In the genomic region with DNA sequence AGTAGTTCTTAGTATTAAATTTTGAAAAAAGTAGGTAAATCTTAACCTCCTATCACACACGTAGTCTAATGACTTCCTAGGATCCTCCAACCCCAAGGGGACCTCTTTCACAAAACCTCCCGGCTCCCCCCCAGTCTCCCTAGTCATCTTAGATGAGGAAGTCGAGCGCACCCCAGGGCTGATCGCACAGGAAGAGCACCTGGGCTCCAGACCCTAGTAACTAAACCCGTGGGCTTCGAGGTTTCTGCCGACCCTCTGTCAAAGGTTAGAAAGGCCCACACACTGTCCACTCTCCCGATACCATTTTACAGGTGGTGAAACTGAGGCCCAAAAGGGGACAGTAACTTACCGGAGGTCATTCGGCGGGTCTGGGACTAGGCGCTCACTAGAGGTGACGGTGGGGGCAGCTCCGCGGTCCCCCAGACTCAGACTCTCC, we compare ENCODE assay signal across 8 cellular contexts. TPM values are rescaled to one million over a fixed set of nuclear protein-coding genes. Genes with fewer than 3 reads are reported as not detected.
DNase-seq lines count a peak whose midpoint lies in the region; ATAC-seq, FAIRE-seq and TF ChIP-seq lines count a peak whose summit lies in the region.

No MANE protein-coding gene starts in this region.

- SMC1A ChIA-PET in GM12878 (lab: Charles Lee; ENCODE audit: uncharacterized antibody, unreplicated experiment): interaction anchor here (0.9 to 14.5 kb wide), 10 partner anchors 9 to 56 kb away, joined by 3 to 275 read pairs (median 6); partner anchors contain the start of gene EFCAB12

- no peak for TF ChIP-seq EP300 in GM12878 (IDR thresholded peaks at IDR 0.05; ENCODE audit: borderline replicate concordance in 1 of 2, control insufficient read depth in 1 of 2, low read depth in 2 of 2, low read length in 2 of 2)

- FAIRE-seq in GM12878 (lab: Jason Lieb, UNC): no peak

- H4K20me1 ChIP-seq in GM12878 (ENCODE audit: control insufficient read depth, insufficient read depth): no peaks in the 10 kb centered on the region

- TF ChIP-seq POLR2A in GM12878 (IDR thresholded peaks at IDR 0.05; ENCODE audit: low read depth, low read length): no peak

- peak; percentile 15 for DNase-seq in NCI-H1092 (lab: John Stamatoyannopoulos, UW)
- no peak for DNase-seq in NCI-H1092 treated with DMSO at 0.1 percent for 48 hours (lab: John Stamatoyannopoulos, UW)
- DNase-seq in SJCRH30: peak; percentile 42 to 55
- no peak for DNase-seq in GM12878 (ENCODE audit: low read depth, low spot score)
- peak; percentile 10 to 14 for DNase-seq in stimulated activated CD4-positive, alpha-beta T cell treated with anti-CD3 and anti-CD28 coated beads, Interleukin-15, amount 100 ng/mL, for 1 hour (ENCODE audit: low read depth in 1 of 2, low spot score in 1 of 2)

- POLR2A ChIA-PET in GM12878 (lab: Charles Lee): interaction anchor here (0.7 to 6.0 kb wide), 13 partner anchors 9 to 190 kb away, joined by 3 to 40 read pairs (median 5); partner anchors contain the start of genes COPG1 and EFCAB12

- peaks cover 57% of the 10 kb centered on the region for H3K79me2 ChIP-seq in GM12878 (ENCODE audit: control insufficient read depth, insufficient read depth, low read length)

- in situ Hi-C loops in GM12878 (cut with MboI): no loop called here

- BruUV-seq in GM12878 (replicated peaks; lab: Mats Ljungman, UMichigan): TSS peak; percentile 57

- peak overlapping the region; percentile 28 for H3K27ac ChIP-seq in SJCRH30
- peak overlapping the region; percentile 91 for H3K27ac ChIP-seq in GM12878 (ENCODE audit: control insufficient read depth, insufficient read depth)
- peak overlapping the region; percentile 52 for H3K27ac ChIP-seq in iPS-20b (ENCODE audit: low read length)

- H3K4me1 ChIP-seq in SJCRH30 (peaks cover 9% of the 10 kb centered on the region), GM12878 (ENCODE audit: control insufficient read depth, insufficient read depth, low read length) (peaks cover 14% of the 10 kb centered on the region; the same call in 1 of the 2 replicates), iPS-20b (ENCODE audit: insufficient read depth, low read length) (peaks cover 28% of the 10 kb centered on the region)

- TF ChIP-seq CTCF in GM12878 (IDR thresholded peaks at IDR 0.05 in 2 of 3, conservative IDR thresholded peaks at IDR 0.05 in 1 of 3; ENCODE audit: control insufficient read depth in 2 of 3, extremely low read depth in 1 of 3, insufficient read depth in 1 of 3, low read depth in 3 of 3, low read length in 3 of 3): no peak

- H3K27me3 ChIP-seq in SJCRH30: no peaks in the 10 kb centered on the region
- no peaks in the 10 kb centered on the region for H3K27me3 ChIP-seq in GM12878 (replicated peaks in 1 of 2; ENCODE audit: control insufficient read depth in 2 of 2, insufficient read depth in 2 of 2, low read length in 1 of 2)
- no peaks in the 10 kb centered on the region for H3K27me3 ChIP-seq in iPS-20b (ENCODE audit: insufficient read depth, low read length)

- intact Hi-C loops in GM12878 (cut with micrococcal nuclease; ENCODE audit: unreplicated experiment): loop anchor here (5.0 kb wide), 1 partner anchor 57 kb away; no protein-coding TSS in a partner anchor

- CTCF ChIA-PET in GM12878 (lab: Yijun Ruan, JAX): interaction anchor here (0.6 to 5.5 kb wide), 11 partner anchors 13 to 123 kb away, joined by 3 to 43 read pairs (median 6); partner anchors contain the start of gene EFCAB12

- H3K9me3 ChIP-seq in SJCRH30 (replicated peaks): no peaks in the 10 kb centered on the region
- no peaks in the 10 kb centered on the region for H3K9me3 ChIP-seq in GM12878 (replicated peaks; ENCODE audit: control insufficient read depth, insufficient read depth, low read length)
- no peaks in the 10 kb centered on the region for H3K9me3 ChIP-seq in iPS-20b (ENCODE audit: insufficient read depth, low read depth, low read length)

- H3K4me3 ChIP-seq in SJCRH30 (peak overlapping the region; percentile 76), GM12878 (peak overlapping the region; percentile 91), iPS-20b (ENCODE audit: low read length) (peak overlapping the region; percentile 97)

- H3K4me2 ChIP-seq in GM12878 (ENCODE audit: control insufficient read depth, insufficient read depth): peak overlapping the region; percentile 60; the same call in 1 of the 2 replicates

- ATAC-seq in HG03280 (IDR thresholded peaks at IDR 0.05; ENCODE audit: unreplicated experiment) (peak; percentile 12), GM12878 (peak; percentile 39), GM18520 (IDR thresholded peaks at IDR 0.05; ENCODE audit: unreplicated experiment) (no peak)

- TF ChIP-seq RAD21 in GM12878 (IDR thresholded peaks at IDR 0.05; ENCODE audit: insufficient read depth, low read depth, low read length): no peak

- WGBS in GM12878 (ENCODE audit: insufficient coverage, insufficient replicate concordance, low lambda C conversion rate, missing lambda C conversion rate): 1% methylated on average over 16 of the region's 16 CpGs

- H2AFZ ChIP-seq in GM12878 (ENCODE audit: control insufficient read depth, low read depth, low read length): peak overlapping the region; percentile 89

- H3K9ac ChIP-seq in GM12878 (ENCODE audit: control insufficient read depth, insufficient read depth, low read length): peak overlapping the region; percentile 96
- H3K9ac ChIP-seq in iPS-20b (ENCODE audit: low read depth, low read length): peak overlapping the region; percentile 93

- RAD21 ChIA-PET in GM12878 (lab: Charles Lee; ENCODE audit: unreplicated experiment): interaction anchor here (0.6 to 3.8 kb wide), 11 partner anchors 12 to 187 kb away, joined by 3 to 22 read pairs (median 7); partner anchors contain the start of gene EFCAB12

- H3K36me3 ChIP-seq in SJCRH30 (peaks cover 22% of the 10 kb centered on the region), GM12878 (ENCODE audit: control insufficient read depth in 2 of 2, insufficient read depth in 2 of 2, low read length in 1 of 2) (no peaks in the 10 kb centered on the region), iPS-20b (ENCODE audit: insufficient read depth, low read depth, low read length) (peaks cover 38% of the 10 kb centered on the region)

TF ChIP-seq in GM12878, 131 proteins besides CTCF, POLR2A, EP300 and RAD21 (continues in another document):
- TF ChIP-seq PML (IDR thresholded peaks at IDR 0.05; ENCODE audit: low read length): peak; percentile 36; the same call in 1 of the 2 replicates

RNA-seq across cellular contexts. Expression of gene MBD4, which starts 0.3 kb away (rescaled TPM):
- 29.6 and 36.7 TPM in 2 replicates for total RNA-seq in SJCRH30 (2014; rRNA removed; shearing (Covaris generic))
- total RNA-seq in GM12878 (2013; cell fraction: nucleolus; rRNA removed): 61.6 and 66.5 TPM in 2 replicates
- 46.1 and 57.9 TPM in 2 replicates for total RNA-seq in GM12878 (2014; rRNA removed)
- 56.6 and 57.2 TPM in 2 replicates for total RNA-seq in GM12878 (2014; rRNA removed; fragmentation: Illumina TruSeq; extraction: Trizol)
- 42.2 and 44.1 TPM in 2 replicates for total RNA-seq in GM12878 (2021)
- polyA plus RNA-seq in GM12878 (2011; ENCODE audit: low read depth): 21.6 TPM
- polyA plus RNA-seq in GM12878 (2011; rRNA removed): 43.9 and 65.4 TPM in 2 replicates
- 13.3 and 15.3 TPM in 2 replicates for polyA plus RNA-seq in GM12878 (2011; cell fraction: cytosol; rRNA removed)
- 58.2 and 77.4 TPM in 2 replicates for polyA plus RNA-seq in GM12878 (2011; cell fraction: nucleus; rRNA removed)
- 31.3 and 41.5 TPM in 2 replicates for polyA plus RNA-seq in GM12878 (2012)
- polyA plus RNA-seq in GM12878 (2014; fragmentation: Illumina TruSeq; extraction: Trizol): 59.0 and 71.3 TPM in 2 replicates
- polyA plus RNA-seq in GM12878 (2014; fragmentation: Nextera tagmentation; extraction: Ambion mirVana): 10 to 100 TPM; 17.7 to 23.6 TPM
- 48.2 and 51.8 TPM in 2 replicates for polyA plus RNA-seq in GM12878 (2014; rRNA removed)
- polyA plus RNA-seq in GM12878 (2016; fragmentation: Nextera tagmentation; extraction: Ambion mirVana): 10 to 100 TPM; 52.8 to 54.7 TPM
- polyA minus RNA-seq in GM12878 (2011; rRNA and poly(A)+ RNA removed): 19.3 and 21.9 TPM in 2 replicates
- polyA minus RNA-seq in GM12878 (2011; cell fraction: cytosol; rRNA and poly(A)+ RNA removed): 8.2 and 11.1 TPM in 2 replicates
- 36.0 and 51.6 TPM in 2 replicates for polyA minus RNA-seq in GM12878 (2011; cell fraction: nucleus; rRNA and poly(A)+ RNA removed)

RNA-seq across cellular contexts. Expression of gene IFT122, which starts 0.6 kb away (rescaled TPM):
- 15.7 and 18.1 TPM in 2 replicates for total RNA-seq in SJCRH30 (2014; rRNA removed; shearing (Covaris generic))
- total RNA-seq in GM12878 (2013; cell fraction: nucleolus; rRNA removed): 29.5 and 44.4 TPM in 2 replicates
- total RNA-seq in GM12878 (2014; rRNA removed) (8.3 and 10.4 TPM in 2 replicates), GM12878 (2014; rRNA removed; fragmentation: Illumina TruSeq; extraction: Trizol) (6.4 and 6.6 TPM in 2 replicates), GM12878 (2021) (12.2 and 12.9 TPM in 2 replicates)
- polyA plus RNA-seq in GM12878 (2011; ENCODE audit: low read depth): 13.7 TPM
- polyA plus RNA-seq in GM12878 (2011; rRNA removed) (6.4 and 8.6 TPM in 2 replicates), GM12878 (2014; fragmentation: Illumina TruSeq; extraction: Trizol) (6.7 and 12.1 TPM in 2 replicates), GM12878 (2014; fragmentation: Nextera tagmentation; extraction: Ambion mirVana) (1 to 10 TPM; 1.8 to 2.0 TPM), GM12878 (2014; rRNA removed) (8.1 TPM in 2 replicates), GM12878 (2016; fragmentation: Nextera tagmentation; extraction: Ambion mirVana) (10 to 100 TPM; 13.8 to 19.2 TPM)
- polyA plus RNA-seq in GM12878 (2011; cell fraction: cytosol; rRNA removed): 8.4 and 8.5 TPM in 2 replicates
- polyA plus RNA-seq in GM12878 (2011; cell fraction: nucleus; rRNA removed): 39.3 and 42.4 TPM in 2 replicates
- 9.4 and 10.7 TPM in 2 replicates for polyA plus RNA-seq in GM12878 (2012)
- polyA minus RNA-seq in GM12878 (2011; rRNA and poly(A)+ RNA removed): 15.3 and 22.0 TPM in 2 replicates
- polyA minus RNA-seq in GM12878 (2011; cell fraction: cytosol; rRNA and poly(A)+ RNA removed): 4.8 and 5.1 TPM in 2 replicates
- polyA minus RNA-seq in GM12878 (2011; cell fraction: nucleus; rRNA and poly(A)+ RNA removed): 19.5 and 28.5 TPM in 2 replicates

RNA-seq across cellular contexts. Expression of gene EFCAB12, which starts 11.0 kb away (rescaled TPM):
- not detected in 2 replicates for total RNA-seq in SJCRH30 (2014; rRNA removed; shearing (Covaris generic))
- total RNA-seq in GM12878 (2013; cell fraction: nucleolus; rRNA removed): 4.6 and 4.8 TPM in 2 replicates
- total RNA-seq in GM12878 (2014; rRNA removed): 0.34 and 0.38 TPM in 2 replicates
- 0.27 and 0.37 TPM in 2 replicates for total RNA-seq in GM12878 (2014; rRNA removed; fragmentation: Illumina TruSeq; extraction: Trizol)
- 0.61 and 0.67 TPM in 2 replicates for total RNA-seq in GM12878 (2021)
- 0.38 TPM for polyA plus RNA-seq in GM12878 (2011; ENCODE audit: low read depth)
- 0.36 and 0.38 TPM in 2 replicates for polyA plus RNA-seq in GM12878 (2011; rRNA removed)
- polyA plus RNA-seq in GM12878 (2011; cell fraction: cytosol; rRNA removed): 0.37 and 0.47 TPM in 2 replicates
- 2.6 and 3.3 TPM in 2 replicates for polyA plus RNA-seq in GM12878 (2011; cell fraction: nucleus; rRNA removed)
- 0.84 and 0.97 TPM in 2 replicates for polyA plus RNA-seq in GM12878 (2012)
- 0.30 and 0.66 TPM in 2 replicates for polyA plus RNA-seq in GM12878 (2014; fragmentation: Illumina TruSeq; extraction: Trizol)
- under 1 TPM; 0.02 to 0.03 TPM for polyA plus RNA-seq in GM12878 (2014; fragmentation: Nextera tagmentation; extraction: Ambion mirVana)
- polyA plus RNA-seq in GM12878 (2014; rRNA removed): 0.81 and 0.85 TPM in 2 replicates
- polyA plus RNA-seq in GM12878 (2016; fragmentation: Nextera tagmentation; extraction: Ambion mirVana): under 1 TPM; 0.21 to 0.32 TPM
- 0.95 and 1.2 TPM in 2 replicates for polyA minus RNA-seq in GM12878 (2011; rRNA and poly(A)+ RNA removed)
- not detected in 2 replicates for polyA minus RNA-seq in GM12878 (2011; cell fraction: cytosol; rRNA and poly(A)+ RNA removed)
- polyA minus RNA-seq in GM12878 (2011; cell fraction: nucleus; rRNA and poly(A)+ RNA removed): 1.1 and 1.4 TPM in 2 replicates

Comparison
In these comparisons a context has a peak if more than half of its experiments do, and no peak if none do; other contexts are left out.
1. DNase-seq: peak in NCI-H1092 (single experiment), SJCRH30 (2 of 2) and stimulated activated CD4-positive, alpha-beta T cell treated with anti-CD3 and anti-CD28 coated beads, Interleukin-15, amount 100 ng/mL, for 1 hour (2 of 2); none in NCI-H1092 treated with DMSO at 0.1 percent for 48 hours (single experiment) and GM12878 (single experiment).
2. H3K27ac ChIP-seq: peak in every context shown above with its lines; median percentile 91 in GM12878; 52 in iPS-20b; 28 in SJCRH30.
3. Peak in every context shown above with its lines, with median percentiles within 50 percentile points of each other: H3K4me3 ChIP-seq.